Comparison of ENCODE assay signal across 8 cellular contexts in genomic region chr3:68808563-68808962, GRCh38.
"Had no signal": no experiment of that assay in that cellular context is flagged by ENCODE, and none has a peak within 500 bp of the region (broad histone marks: within the 10 kb centered on the region; RNA-seq: fewer than 3 reads in every experiment).

No MANE protein-coding gene starts in this region.

- H3K4me3 ChIP-seq: GM12878 had no signal

- DNase-seq: GDM1, GF-D8 had no signal

- ATAC-seq: GM12878 had no signal

- FAIRE-seq: G401.6, GM12878, GM12891, GM12892, GM18507, GM19239 had no signal
